Comparison of ENCODE assay signal across 9 cellular contexts in genomic region chr18:48953096-48953706, GRCh38. TPM values are rescaled to one million over a fixed set of nuclear protein-coding genes. Genes with fewer than 3 reads are reported as not detected.
A peak's percentile ranks its signal among the peaks of the same experiment; 100 is the strongest.
DNase-seq lines count a peak whose midpoint lies in the region; ATAC-seq, FAIRE-seq and TF ChIP-seq lines count a peak whose summit lies in the region.
"Had no signal": no experiment of that assay in that cellular context is flagged by ENCODE, and none has a peak within 500 bp of the region (broad histone marks: within the 10 kb centered on the region; RNA-seq: fewer than 3 reads in every experiment).

No MANE protein-coding gene starts in this region.

- peak overlapping the region; percentile 76; the same call in 1 of the 2 replicates for H3K4me3 ChIP-seq in GM12878
- peak overlapping the region; percentile 90 for H3K4me3 ChIP-seq in lower lobe of right lung
- H3K4me3 ChIP-seq in urinary bladder (ENCODE audit: low read depth, low read length): peak overlapping the region; percentile 51

- TF ChIP-seq CTCF in GM12878 (IDR thresholded peaks at IDR 0.05 in 2 of 3, conservative IDR thresholded peaks at IDR 0.05 in 1 of 3; ENCODE audit: control insufficient read depth in 2 of 3, extremely low read depth in 1 of 3, insufficient read depth in 1 of 3, low read depth in 3 of 3, low read length in 3 of 3) (no peak), lower lobe of right lung (IDR thresholded peaks at IDR 0.05) (no peak)

- no peaks in the 10 kb centered on the region for H3K36me3 Mint-ChIP-seq in activated naive CD4-positive, alpha-beta T cell treated with anti-CD3 and anti-CD28 coated beads, Interleukin-2, amount 50 U/mL, for 24 hours
- peaks cover 3 to 6% of the 10 kb centered on the region in 2 donors for H3K36me3 Mint-ChIP-seq in activated naive CD4-positive, alpha-beta T cell treated with anti-CD3 and anti-CD28 coated beads, Interleukin-2, amount 50 U/mL, for 72 hours

- WGBS in GM12878 (ENCODE audit: insufficient coverage, insufficient replicate concordance, low lambda C conversion rate, missing lambda C conversion rate): 43% methylated on average over 16 of the region's 20 CpGs
- 57% methylated on average over 20 of the region's 20 CpGs for WGBS in urinary bladder

- no peak; a peak in 1 of 4 replicates for TF ChIP-seq EP300 in GM12878 (IDR thresholded peaks at IDR 0.05; ENCODE audit: borderline replicate concordance in 1 of 2, control insufficient read depth in 1 of 2, low read depth in 2 of 2, low read length in 2 of 2)

- CTCF ChIA-PET in GM12878 (lab: Yijun Ruan, JAX): interaction anchor here (0.6 to 1.7 kb wide), 8 partner anchors 19 to 274 kb away, joined by 3 to 8 read pairs (median 3); no protein-coding TSS in a partner anchor

- H3K79me2 ChIP-seq in GM12878 (ENCODE audit: control insufficient read depth, insufficient read depth, low read length): peaks cover 34% of the 10 kb centered on the region

- peaks cover 24% of the 10 kb centered on the region for H3K4me1 Mint-ChIP-seq in activated naive CD4-positive, alpha-beta T cell treated with anti-CD3 and anti-CD28 coated beads, Interleukin-2, amount 50 U/mL, for 24 hours

- peak overlapping the region; percentile 84 for H2AFZ ChIP-seq in GM12878 (ENCODE audit: control insufficient read depth, low read depth, low read length)

- no peaks in the 10 kb centered on the region for H4K20me1 ChIP-seq in GM12878 (ENCODE audit: control insufficient read depth, insufficient read depth)

- no peaks in the 10 kb centered on the region for H3K9me3 Mint-ChIP-seq in activated naive CD4-positive, alpha-beta T cell treated with anti-CD3 and anti-CD28 coated beads, Interleukin-2, amount 50 U/mL, for 24 hours
- no peaks in the 10 kb centered on the region for H3K9me3 Mint-ChIP-seq in activated naive CD4-positive, alpha-beta T cell treated with anti-CD3 and anti-CD28 coated beads, Interleukin-2, amount 50 U/mL, for 72 hours

- H3K27me3 ChIP-seq in GM12878 (replicated peaks in 1 of 2; ENCODE audit: control insufficient read depth in 2 of 2, insufficient read depth in 2 of 2, low read length in 1 of 2) (no peaks in the 10 kb centered on the region), lower lobe of right lung (ENCODE audit: low read depth) (no peaks in the 10 kb centered on the region)

- H3K4me1 ChIP-seq in GM12878 (ENCODE audit: control insufficient read depth, insufficient read depth, low read length): no peaks in the 10 kb centered on the region
- peaks cover 40% of the 10 kb centered on the region for H3K4me1 ChIP-seq in lower lobe of right lung
- H3K4me1 ChIP-seq in urinary bladder (ENCODE audit: insufficient read depth): no peaks in the 10 kb centered on the region

- no peak for DNase-seq in activated naive CD4-positive, alpha-beta T cell treated with anti-CD3 and anti-CD28 coated beads, Interleukin-2, amount 50 U/mL, for 72 hours (ENCODE audit: low spot score in 2 of 2)
- no peak for DNase-seq in GM12878 (ENCODE audit: low read depth, low spot score)
- no peak for DNase-seq in lower lobe of right lung
- no peak for DNase-seq in NCI-H2227 treated with DMSO at 0.1 percent for 48 hours (lab: John Stamatoyannopoulos, UW)

- ATAC-seq in activated naive CD4-positive, alpha-beta T cell treated with anti-CD3 and anti-CD28 coated beads, Interleukin-2, amount 50 U/mL, for 72 hours: no peak
- ATAC-seq in GM12878 (no peak), lower lobe of right lung (no peak), GM21619 (IDR thresholded peaks at IDR 0.05; ENCODE audit: unreplicated experiment) (no peak), HG03571 (IDR thresholded peaks at IDR 0.05; ENCODE audit: unreplicated experiment) (no peak)

- H3K4me2 ChIP-seq in GM12878 (ENCODE audit: control insufficient read depth, insufficient read depth): peak overlapping the region; percentile 96

- RAD21 ChIA-PET in GM12878 (lab: Charles Lee; ENCODE audit: unreplicated experiment): interaction anchor here (0.8 to 4.0 kb wide), 12 partner anchors 13 to 217 kb away, joined by 3 to 29 read pairs (median 5); no protein-coding TSS in a partner anchor

- H3K27me3 Mint-ChIP-seq in activated naive CD4-positive, alpha-beta T cell treated with anti-CD3 and anti-CD28 coated beads, Interleukin-2, amount 50 U/mL, for 24 hours: no peaks in the 10 kb centered on the region

- SMC1A ChIA-PET in GM12878 (lab: Charles Lee; ENCODE audit: uncharacterized antibody, unreplicated experiment): interaction anchor here (0.7 to 2.7 kb wide), 11 partner anchors 15 to 238 kb away, joined by 3 to 14 read pairs (median 5); no protein-coding TSS in a partner anchor

- TF ChIP-seq POLR2A in GM12878 (IDR thresholded peaks at IDR 0.05; ENCODE audit: low read depth, low read length): no peak

- H3K27ac ChIP-seq in GM12878 (ENCODE audit: control insufficient read depth, insufficient read depth) (peak overlapping the region; percentile 69), lower lobe of right lung (peak overlapping the region; percentile 99), urinary bladder (ENCODE audit: low read depth) (peak overlapping the region; percentile 98)

- FAIRE-seq in GM12878 (lab: Jason Lieb, UNC): no peak
- FAIRE-seq: TTC549 had no signal

- in situ Hi-C loops in GM12878 (cut with MboI): no loop called here

- TF ChIP-seq RAD21 in GM12878 (IDR thresholded peaks at IDR 0.05; ENCODE audit: insufficient read depth, low read depth, low read length): no peak

- no peaks in the 10 kb centered on the region for H3K9me3 ChIP-seq in GM12878 (replicated peaks; ENCODE audit: control insufficient read depth, insufficient read depth, low read length)
- no peaks in the 10 kb centered on the region for H3K9me3 ChIP-seq in lower lobe of right lung

- H3K27ac Mint-ChIP-seq in activated naive CD4-positive, alpha-beta T cell treated with anti-CD3 and anti-CD28 coated beads, Interleukin-2, amount 50 U/mL, for 24 hours: peak overlapping the region; percentile 51
- H3K27ac Mint-ChIP-seq in activated naive CD4-positive, alpha-beta T cell treated with anti-CD3 and anti-CD28 coated beads, Interleukin-2, amount 50 U/mL, for 72 hours: no peak overlapping the region

- BruUV-seq in GM12878 (replicated peaks; lab: Mats Ljungman, UMichigan): no TSS peak

- peak overlapping the region; percentile 80 for H3K9ac ChIP-seq in GM12878 (ENCODE audit: control insufficient read depth, insufficient read depth, low read length)

- POLR2A ChIA-PET in GM12878 (lab: Charles Lee): interaction anchor here (0.7 to 2.7 kb wide), 10 partner anchors 12 to 497 kb away, joined by 3 to 14 read pairs (median 4); no protein-coding TSS in a partner anchor

- peak overlapping the region; percentile 92 for H3K4me3 Mint-ChIP-seq in activated naive CD4-positive, alpha-beta T cell treated with anti-CD3 and anti-CD28 coated beads, Interleukin-2, amount 50 U/mL, for 24 hours

- no peaks in the 10 kb centered on the region for H3K36me3 ChIP-seq in GM12878 (ENCODE audit: control insufficient read depth in 2 of 2, insufficient read depth in 2 of 2, low read length in 1 of 2)
- H3K36me3 ChIP-seq in lower lobe of right lung: no peaks in the 10 kb centered on the region
- no peaks in the 10 kb centered on the region for H3K36me3 ChIP-seq in urinary bladder (ENCODE audit: insufficient read depth)

- intact Hi-C loops in GM12878 (cut with micrococcal nuclease; ENCODE audit: unreplicated experiment): loop anchor here (10.0 kb wide), 1 partner anchor 1332 kb away; the partner anchor contains the start of genes CXXC1 and MBD1
- intact Hi-C loops in lower lobe of right lung (cut with DNase I): no loop called here

TF ChIP-seq in GM12878, 131 proteins besides CTCF, POLR2A, EP300 and RAD21 (continues in another document):
- TF ChIP-seq, protein P1, sequence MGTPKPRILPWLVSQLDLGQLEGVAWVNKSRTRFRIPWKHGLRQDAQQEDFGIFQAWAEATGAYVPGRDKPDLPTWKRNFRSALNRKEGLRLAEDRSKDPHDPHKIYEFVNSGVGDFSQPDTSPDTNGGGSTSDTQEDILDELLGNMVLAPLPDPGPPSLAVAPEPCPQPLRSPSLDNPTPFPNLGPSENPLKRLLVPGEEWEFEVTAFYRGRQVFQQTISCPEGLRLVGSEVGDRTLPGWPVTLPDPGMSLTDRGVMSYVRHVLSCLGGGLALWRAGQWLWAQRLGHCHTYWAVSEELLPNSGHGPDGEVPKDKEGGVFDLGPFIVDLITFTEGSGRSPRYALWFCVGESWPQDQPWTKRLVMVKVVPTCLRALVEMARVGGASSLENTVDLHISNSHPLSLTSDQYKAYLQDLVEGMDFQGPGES (IDR thresholded peaks at IDR 0.05): no peak
- no peak for TF ChIP-seq HCFC1 (IDR thresholded peaks at IDR 0.05; ENCODE audit: low read length)

RNA-seq across cellular contexts. Expression of gene SMAD7, which starts 2.4 kb away (rescaled TPM):
- 10 to 100 TPM; 13.4 to 14.6 TPM for total RNA-seq in activated naive CD4-positive, alpha-beta T cell treated with anti-CD3 and anti-CD28 coated beads, Interleukin-2, amount 50 U/mL, for 72 hours
- 36.4 and 43.3 TPM in 2 replicates for total RNA-seq in GM12878 (2013; cell fraction: nucleolus; rRNA removed)
- total RNA-seq in GM12878 (2014; rRNA removed) (11.7 and 14.8 TPM in 2 replicates), GM12878 (2014; rRNA removed; fragmentation: Illumina TruSeq; extraction: Trizol) (8.4 and 10.3 TPM in 2 replicates), GM12878 (2021) (13.1 and 14.1 TPM in 2 replicates), lower lobe of right lung (63.4 TPM), urinary bladder (25.6 TPM)
- 2.7 TPM for polyA plus RNA-seq in GM12878 (2011; ENCODE audit: low read depth)
- polyA plus RNA-seq in GM12878 (2011; rRNA removed) (19.0 and 22.5 TPM in 2 replicates), GM12878 (2014; fragmentation: Illumina TruSeq; extraction: Trizol) (4.3 and 6.4 TPM in 2 replicates), GM12878 (2014; fragmentation: Nextera tagmentation; extraction: Ambion mirVana) (1 to 10 TPM; 1.3 to 1.8 TPM), GM12878 (2014; rRNA removed) (8.6 and 9.7 TPM in 2 replicates), GM12878 (2016; fragmentation: Nextera tagmentation; extraction: Ambion mirVana) (1 to 10 TPM; 2.0 to 3.8 TPM), urinary bladder (31.5 TPM)
- 24.3 and 24.7 TPM in 2 replicates for polyA plus RNA-seq in GM12878 (2011; cell fraction: cytosol; rRNA removed)
- 34.6 and 47.7 TPM in 2 replicates for polyA plus RNA-seq in GM12878 (2011; cell fraction: nucleus; rRNA removed)
- polyA plus RNA-seq in GM12878 (2012): 7.3 and 8.5 TPM in 2 replicates
- 28.1 and 47.6 TPM in 2 replicates for polyA minus RNA-seq in GM12878 (2011; rRNA and poly(A)+ RNA removed)
- polyA minus RNA-seq in GM12878 (2011; cell fraction: cytosol; rRNA and poly(A)+ RNA removed): 16.8 and 23.7 TPM in 2 replicates
- polyA minus RNA-seq in GM12878 (2011; cell fraction: nucleus; rRNA and poly(A)+ RNA removed): 23.5 and 38.0 TPM in 2 replicates
